ENCODE assay signal across 8 cellular contexts in genomic region chr17:75109407-75110236, GRCh38. TPM values are rescaled to one million over a fixed set of nuclear protein-coding genes. Genes with fewer than 3 reads are reported as not detected.
DNase-seq lines count a peak whose midpoint lies in the region; ATAC-seq and TF ChIP-seq lines count a peak whose summit lies in the region.

TSS of gene ARMC7 (plus strand) at chr17:75109969. CDS start at chr17:75110289, 320 bp downstream.

- TF ChIP-seq CTCF in GM12864 (IDR thresholded peaks at IDR 0.05; ENCODE audit: low read depth, low read length, missing control alignments) (no peak), left ventricle myocardium inferior (IDR thresholded peaks at IDR 0.05; ENCODE audit: borderline replicate concordance) (no peak), prostate gland (IDR thresholded peaks at IDR 0.05) (peak in 1 of 4 experiments; percentile 24)

- no peaks in the 10 kb centered on the region for H3K27me3 ChIP-seq in left ventricle myocardium inferior (ENCODE audit: low read depth)
- H3K27me3 ChIP-seq in prostate gland (replicated peaks; ENCODE audit: insufficient read depth), result no peaks in the 10 kb centered on the region

- H3K4me1 ChIP-seq in left ventricle myocardium inferior, result peaks cover 49% of the 10 kb centered on the region
- no peaks in the 10 kb centered on the region for H3K4me1 ChIP-seq in prostate gland (replicated peaks)

- intact Hi-C loops in left ventricle myocardium inferior (cut with micrococcal nuclease) (loop anchor here (5.0 kb wide), 1 partner anchor 63 kb away; no protein-coding TSS in a partner anchor), prostate gland (cut with DNase I) (loop anchor here (5.0 kb wide), 2 partner anchors 37 to 147 kb away; no protein-coding TSS in a partner anchor)

- H3K27ac Mint-ChIP-seq in T-cell, result peak within 1 kb of the TSS; percentile 91 to 93
- H3K27ac Mint-ChIP-seq in activated naive CD8-positive, alpha-beta T cell treated with anti-CD3 and anti-CD28 coated beads, Interleukin-2, amount 50 U/mL, for 24 hours, result peak within 1 kb of the TSS; percentile 78

- POLR2A ChIA-PET in T-cell (lab: Charles Lee), result interaction anchor here (0.5 to 0.6 kb wide), 3 partner anchors 39 to 150 kb away, joined by 3 read pairs; no protein-coding TSS in a partner anchor

- H3K4me1 Mint-ChIP-seq in T-cell, result peaks cover 37 to 41% (median 39%) of the 10 kb centered on the region in 3 donors
- H3K4me1 Mint-ChIP-seq in activated naive CD8-positive, alpha-beta T cell treated with anti-CD3 and anti-CD28 coated beads, Interleukin-2, amount 50 U/mL, for 24 hours, result peaks cover 33% of the 10 kb centered on the region

- DNase-seq in GM12864 (ENCODE audit: low read depth), result peak; percentile 76
- DNase-seq in NCI-H1417 treated with DMSO at 0.1 percent for 48 hours (lab: John Stamatoyannopoulos, UW), result peak; percentile 59
- peak; percentile 77 to 94 (median 86) for DNase-seq in T-cell
- DNase-seq in activated naive CD8-positive, alpha-beta T cell treated with anti-CD3 and anti-CD28 coated beads, Interleukin-2, amount 50 U/mL, for 24 hours, result peak; percentile 95
- peak; percentile 91 for DNase-seq in left ventricle myocardium inferior
- peak; percentile 83 for DNase-seq in prostate gland (ENCODE audit: low spot score)
- DNase-seq in ureter (ENCODE audit: low spot score), result peak; percentile 93

- peak within 1 kb of the TSS; percentile 83 to 88 (median 87) for H3K4me3 Mint-ChIP-seq in T-cell
- H3K4me3 Mint-ChIP-seq in activated naive CD8-positive, alpha-beta T cell treated with anti-CD3 and anti-CD28 coated beads, Interleukin-2, amount 50 U/mL, for 24 hours, result peak within 1 kb of the TSS; percentile 86

- peaks cover 10% of the 10 kb centered on the region for H3K36me3 Mint-ChIP-seq in T-cell
- H3K36me3 Mint-ChIP-seq in activated naive CD8-positive, alpha-beta T cell treated with anti-CD3 and anti-CD28 coated beads, Interleukin-2, amount 50 U/mL, for 24 hours (ENCODE audit: low read depth), result peaks cover 7% of the 10 kb centered on the region

- CTCF ChIA-PET in T-cell (lab: Charles Lee), result interaction anchor here in 1 of 2 donors (0.5 to 4.0 kb wide), 8 partner anchors 13 to 114 kb away, joined by 3 to 26 read pairs (median 4); no protein-coding TSS in a partner anchor

- no peaks in the 10 kb centered on the region for H3K9me3 ChIP-seq in left ventricle myocardium inferior (replicated peaks)
- H3K9me3 ChIP-seq in prostate gland, result no peaks in the 10 kb centered on the region

- peak within 1 kb of the TSS; percentile 83 for H3K4me3 ChIP-seq in GM12864 (ENCODE audit: low read depth, low read length)
- H3K4me3 ChIP-seq in left ventricle myocardium inferior, result peak within 1 kb of the TSS; percentile 80
- H3K4me3 ChIP-seq in prostate gland, result peak within 1 kb of the TSS; percentile 60 to 69

- TF ChIP-seq POLR2A in prostate gland (IDR thresholded peaks at IDR 0.05), result peak; percentile 80

- under 1% methylated on average over 68 of the region's 68 CpGs for WGBS in prostate gland

- ATAC-seq in HG02759 (IDR thresholded peaks at IDR 0.05; ENCODE audit: unreplicated experiment) (peak; percentile 79), T-cell (replicated peaks in 1 of 4) (peak; percentile 83 to 84 (median 84))
- peak; percentile 85 for ATAC-seq in activated naive CD8-positive, alpha-beta T cell treated with anti-CD3 and anti-CD28 coated beads, Interleukin-2, amount 50 U/mL, for 24 hours

- H3K27ac ChIP-seq in left ventricle myocardium inferior (replicated peaks) (peak within 1 kb of the TSS; percentile 86), prostate gland (peak within 1 kb of the TSS; percentile 75)

- no peaks in the 10 kb centered on the region for H3K9me3 Mint-ChIP-seq in T-cell
- H3K9me3 Mint-ChIP-seq in activated naive CD8-positive, alpha-beta T cell treated with anti-CD3 and anti-CD28 coated beads, Interleukin-2, amount 50 U/mL, for 24 hours, result no peaks in the 10 kb centered on the region

- no peaks in the 10 kb centered on the region for H3K36me3 ChIP-seq in left ventricle myocardium inferior
- H3K36me3 ChIP-seq in prostate gland, result no peaks in the 10 kb centered on the region

- H3K27me3 Mint-ChIP-seq in T-cell, result no peaks in the 10 kb centered on the region
- no peaks in the 10 kb centered on the region for H3K27me3 Mint-ChIP-seq in activated naive CD8-positive, alpha-beta T cell treated with anti-CD3 and anti-CD28 coated beads, Interleukin-2, amount 50 U/mL, for 24 hours

RNA-seq across cellular contexts. Expression of gene ARMC7, which starts in this region (rescaled TPM):
- total RNA-seq in T-cell (10 to 100 TPM in 3 of 5 donors, 1 to 10 TPM in 2; 8.9 to 23.9 (median 18.8) TPM), left ventricle myocardium inferior (6.2 TPM), prostate gland (10 to 100 TPM; 13.6 to 15.1 TPM), ureter (13.8 TPM)

Comparison
In these comparisons a context has a peak if more than half of its experiments do, and no peak if none do; other contexts are left out.
1. Peak in every context shown above with its lines: DNase-seq, ATAC-seq, H3K4me3 ChIP-seq and H3K27ac ChIP-seq.